Comparison of ENCODE assay signal across 33 cellular contexts in the genomic region with DNA sequence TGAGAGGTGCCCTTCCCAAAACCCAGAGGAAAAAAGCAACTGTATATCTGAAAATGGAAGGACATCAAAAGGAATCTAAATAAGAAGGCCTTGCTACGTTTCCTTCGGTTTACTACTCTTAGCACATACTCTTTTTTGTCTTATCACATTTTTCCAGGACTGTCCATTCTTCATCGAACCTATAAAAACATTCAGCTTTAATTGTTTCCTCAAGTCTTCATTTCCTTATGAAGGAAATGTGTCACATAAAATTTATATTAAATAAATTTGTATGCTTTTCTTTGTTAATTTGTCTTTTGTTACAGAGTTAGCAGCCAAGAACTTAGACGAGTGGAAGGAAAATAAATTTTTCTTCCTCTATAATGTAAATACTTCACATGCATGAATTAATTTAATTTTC.
"Had no signal": no experiment of that assay in that cellular context is flagged by ENCODE, and none has a peak within 500 bp of the region (broad histone marks: within the 10 kb centered on the region; RNA-seq: fewer than 3 reads in every experiment).

No MANE protein-coding gene starts in this region.

- H3K4me3 ChIP-seq: ascending aorta, breast epithelium, cardiac muscle cell, colonic mucosa, dorsolateral prefrontal cortex, esophagus muscularis mucosa, gastrocnemius medialis, heart right ventricle, hepatocyte had no signal

- H3K4me1 ChIP-seq: breast epithelium, colonic mucosa, foreskin keratinocyte, heart right ventricle had no signal

- ATAC-seq: activated CD4-positive, alpha-beta T cell treated with anti-CD3 and anti-CD28 coated beads for 36 hours; activated CD8-positive, alpha-beta memory T cell treated with anti-CD3 and anti-CD28 coated beads, Interleukin-2, amount 10 ng/mL, durations not matched to agents 7 days and 5 days; activated CD8-positive, alpha-beta T cell treated with anti-CD3 and anti-CD28 coated beads, Interleukin-2, amount 10 ng/mL, durations not matched to agents 7 days and 5 days; activated naive CD4-positive, alpha-beta T cell treated with anti-CD3 and anti-CD28 coated beads, Interleukin-2, amount 50 U/mL, for 72 hours; foreskin keratinocyte; heart right ventricle; T-helper 17 cell had no signal

- H3K27me3 ChIP-seq: ascending aorta, breast epithelium, colonic mucosa, esophagus muscularis mucosa, foreskin keratinocyte, gastrocnemius medialis, heart right ventricle, hepatocyte had no signal

- H3K27ac ChIP-seq: ascending aorta, breast epithelium, cardiac muscle cell, colonic mucosa, dorsolateral prefrontal cortex, esophagus muscularis mucosa, foreskin keratinocyte, gastrocnemius medialis, heart right ventricle, hepatocyte, WERI-Rb-1 had no signal

- H3K4me2 ChIP-seq: hepatocyte had no signal

- H3K9me3 ChIP-seq: ascending aorta, breast epithelium, colonic mucosa, esophagus muscularis mucosa, gastrocnemius medialis, heart right ventricle had no signal

- DNase-seq: activated CD4-positive, alpha-beta memory T cell treated with anti-CD3 and anti-CD28 coated beads for 36 hours; activated CD4-positive, alpha-beta T cell treated with anti-CD3 and anti-CD28 coated beads for 36 hours; activated CD4-positive, alpha-beta T cell treated with anti-CD3 and anti-CD28 coated beads, Interleukin-2, amount 10 ng/mL, durations not matched to agents 24 days and 14 days; activated CD4-positive, CD25-positive, alpha-beta regulatory T cell; activated CD4-positive, CD25-positive, alpha-beta regulatory T cell treated with anti-CD3 and anti-CD28 coated beads, Interleukin-2, amount 50 U/mL, for 72 hours; activated CD8-positive, alpha-beta memory T cell treated with anti-CD3 and anti-CD28 coated beads, Interleukin-2, amount 10 ng/mL, durations not matched to agents 7 days and 5 days; activated CD8-positive, alpha-beta memory T cell treated with anti-CD3 and anti-CD28 coated beads, Interleukin-2, amount 50 U/mL, for 4 hours; activated CD8-positive, alpha-beta T cell treated with anti-CD3 and anti-CD28 coated beads, Interleukin-2, amount 10 ng/mL, durations not matched to agents 7 days and 5 days; activated gamma-delta T cell; activated naive CD4-positive, alpha-beta T cell; activated naive CD4-positive, alpha-beta T cell treated with anti-CD3 and anti-CD28 coated beads, Interleukin-2, amount 10 ng/mL, durations not matched to agents 7 days and 5 days; activated naive CD8-positive, alpha-beta T cell treated with anti-CD3 and anti-CD28 coated beads, Interleukin-2, amount 10 ng/mL, durations not matched to agents 7 days and 5 days; activated T-cell treated with anti-CD3 and anti-CD28 coated beads, Interleukin-2, amount 50 U/mL, for 1 hour; activated T-cell treated with anti-CD3 and anti-CD28 coated beads, Interleukin-2, amount 50 U/mL, for 48 hours; central memory CD4-positive, alpha-beta T cell; cerebellar nuclear complex; colonic mucosa; dorsolateral prefrontal cortex; effector memory CD4-positive, alpha-beta T cell; endodermal cell; erythroblast; foreskin keratinocyte; gastrocnemius medialis; heart right ventricle; T-helper 17 cell; T1000; WERI-Rb-1 had no signal

- H2AFZ ChIP-seq: hepatocyte had no signal

- H3K36me3 ChIP-seq: ascending aorta, breast epithelium, cardiac muscle cell, colonic mucosa, esophagus muscularis mucosa, gastrocnemius medialis, heart right ventricle, WERI-Rb-1 had no signal
